In genomic region chr13:78595819-78596700, GRCh38 we compare ENCODE assay signal across 9 cellular contexts. TPM values are rescaled to one million over a fixed set of nuclear protein-coding genes. Genes with fewer than 3 reads are reported as not detected.
DNase-seq lines count a peak whose midpoint lies in the region; ATAC-seq, FAIRE-seq and TF ChIP-seq lines count a peak whose summit lies in the region.
"Had no signal": no experiment of that assay in that cellular context is flagged by ENCODE, and none has a peak within 500 bp of the region (broad histone marks: within the 10 kb centered on the region; RNA-seq: fewer than 3 reads in every experiment).

No MANE protein-coding gene starts in this region.

- no peak for TF ChIP-seq POLR2A in GM12891 (IDR thresholded peaks at IDR 0.05; ENCODE audit: low read depth, low read length)

- H3K9me3 Mint-ChIP-seq in H9, result peaks cover 0 to 22% of the 10 kb centered on the region in 2 experiments; a peak in 2 of 5 replicates
- H3K9me3 Mint-ChIP-seq in activated T-cell treated with anti-CD3 and anti-CD28 coated beads, Interleukin-2, amount 50 U/mL, for 72 hours, result no peaks in the 10 kb centered on the region

- H4K5ac ChIP-seq in H9 (ENCODE audit: insufficient read length, low read depth, low read length), result no peak overlapping the region

- H3K23ac ChIP-seq in H9 (ENCODE audit: insufficient read length, low read depth, low read length), result no peak overlapping the region
- H3K23ac ChIP-seq in mesenchymal stem cell (ENCODE audit: low read length in 2 of 2), result peak overlapping the region in 1 of 2 experiments; percentile 34

- H3K36me3 Mint-ChIP-seq in H9 (ENCODE audit: insufficient read depth in 1 of 3, low read depth in 3 of 3), result no peaks in the 10 kb centered on the region; a peak in 2 of 7 replicates
- H3K36me3 Mint-ChIP-seq in activated T-cell treated with anti-CD3 and anti-CD28 coated beads, Interleukin-2, amount 50 U/mL, for 72 hours (ENCODE audit: insufficient read depth in 2 of 2), result peaks cover 1 to 6% of the 10 kb centered on the region in 2 donors

- no peak overlapping the region for H3K56ac ChIP-seq in H9 (ENCODE audit: insufficient read length, low read depth, low read length)

- H3K23me2 ChIP-seq in H9 (ENCODE audit: insufficient read length, low read depth, low read length, poor library complexity, severe bottlenecking), result peaks cover 13% of the 10 kb centered on the region

- in situ Hi-C loops in ACHN (cut with HindIII; ENCODE audit: low pct_ligation_motif_present, low pct_unique_long_range_greater_than_20kb, low sequenced_read_pairs) (no loop called here), KBM-7 (cut with MboI; ENCODE audit: low pct_unique_long_range_greater_than_20kb, low sequenced_read_pairs) (no loop called here)

- no peak overlapping the region for H2BK20ac ChIP-seq in H9 (ENCODE audit: low read depth, low read length, poor library complexity, severe bottlenecking)

- H3K27me3 ChIP-seq in H9 (ENCODE audit: insufficient read depth, low read length), result peaks cover 76% of the 10 kb centered on the region
- H3K27me3 ChIP-seq in mesenchymal stem cell (ENCODE audit: control insufficient read depth in 1 of 2, insufficient read depth in 1 of 2, low read length in 2 of 2), result peaks cover 84 to 96% of the 10 kb centered on the region in 2 experiments

- no peak overlapping the region for H3K4ac ChIP-seq in H9 (ENCODE audit: low read depth, low read length)
- H3K4ac ChIP-seq in mesenchymal stem cell (ENCODE audit: low read depth in 1 of 2, low read length in 2 of 2), result no peak overlapping the region

- peak overlapping the region; percentile 51 to 78 for H3K4me3 Mint-ChIP-seq in H9
- peak overlapping the region; percentile 64 to 71 for H3K4me3 Mint-ChIP-seq in activated T-cell treated with anti-CD3 and anti-CD28 coated beads, Interleukin-2, amount 50 U/mL, for 72 hours

- H2AK5ac ChIP-seq in H9 (ENCODE audit: insufficient read length, low read length), result no peak overlapping the region
- H2AK5ac ChIP-seq in mesenchymal stem cell (ENCODE audit: low read length, severe bottlenecking), result no peak overlapping the region

- H4K91ac ChIP-seq in H9 (ENCODE audit: insufficient read length, low read depth, low read length) (no peak overlapping the region), mesenchymal stem cell (ENCODE audit: low read length) (no peak overlapping the region)

- H4K20me1 ChIP-seq in H9 (ENCODE audit: control insufficient read depth, insufficient read depth, insufficient read length), result no peaks in the 10 kb centered on the region

- peaks cover 20 to 51% of the 10 kb centered on the region in 2 experiments for H3K4me1 Mint-ChIP-seq in H9
- H3K4me1 Mint-ChIP-seq in activated T-cell treated with anti-CD3 and anti-CD28 coated beads, Interleukin-2, amount 50 U/mL, for 72 hours (ENCODE audit: low read depth), result peaks cover 12% of the 10 kb centered on the region

- H2BK15ac ChIP-seq in H9 (ENCODE audit: low read depth, low read length) (no peak overlapping the region), mesenchymal stem cell (ENCODE audit: low read depth, poor library complexity, severe bottlenecking) (no peak overlapping the region)

- WGBS in H9 (ENCODE audit: extremely low coverage, insufficient read length, low lambda C conversion rate), result no CpG with 5 or more reads among the region's 69 CpGs
- WGBS in mesenchymal stem cell, result under 1% methylated on average over 56 of the region's 69 CpGs

- H3K27ac ChIP-seq in H9 (ENCODE audit: insufficient read length, low read depth, low read length), result no peak overlapping the region
- no peak overlapping the region for H3K27ac ChIP-seq in mesenchymal stem cell (ENCODE audit: low read length, poor library complexity, severe bottlenecking)
- H3K27ac ChIP-seq: SK-N-MC had no signal

- H3T11ph ChIP-seq in H9 (ENCODE audit: low read length), result no peak overlapping the region

- no peak overlapping the region for H4K8ac ChIP-seq in H9 (replicated peaks; ENCODE audit: insufficient read length, low read depth, low read length)
- H4K8ac ChIP-seq in mesenchymal stem cell (ENCODE audit: low read length), result no peak overlapping the region

- H3K4me1 ChIP-seq in H9 (ENCODE audit: insufficient read depth, low read length), result no peaks in the 10 kb centered on the region
- peaks cover 17% of the 10 kb centered on the region for H3K4me1 ChIP-seq in mesenchymal stem cell (ENCODE audit: control insufficient read depth, insufficient read depth, low read depth, low read length)

- H3K79me2 ChIP-seq in H9 (ENCODE audit: insufficient read depth, low read length), result no peaks in the 10 kb centered on the region

- H3K27me3 Mint-ChIP-seq in H9 (ENCODE audit: low read depth), result peaks cover 100% of the 10 kb centered on the region
- peaks cover 86% of the 10 kb centered on the region for H3K27me3 Mint-ChIP-seq in activated T-cell treated with anti-CD3 and anti-CD28 coated beads, Interleukin-2, amount 50 U/mL, for 72 hours (ENCODE audit: low read depth)

- H2BK120ac ChIP-seq in H9 (ENCODE audit: low read depth, low read length, poor library complexity, severe bottlenecking) (no peak overlapping the region), mesenchymal stem cell (ENCODE audit: low read depth, low read length) (no peak overlapping the region)

- H3K27ac Mint-ChIP-seq in H9, result no peak overlapping the region
- H3K27ac Mint-ChIP-seq in activated T-cell treated with anti-CD3 and anti-CD28 coated beads, Interleukin-2, amount 50 U/mL, for 72 hours, result peak overlapping the region; percentile 73

- H3K36me3 ChIP-seq in mesenchymal stem cell (ENCODE audit: control insufficient read depth in 1 of 2, insufficient read depth in 2 of 2, low read depth in 1 of 2, low read length in 2 of 2), result no peaks in the 10 kb centered on the region

- 0 out of 3 replicates have a peak, but pooled peaks have one; percentile 16 for TF ChIP-seq CTCF in H9 (conservative IDR thresholded peaks at IDR 0.05)

- H3K18ac ChIP-seq in H9 (ENCODE audit: insufficient read length, low read depth, low read length) (no peak overlapping the region), mesenchymal stem cell (ENCODE audit: low read depth in 1 of 2, low read length in 2 of 2) (no peak overlapping the region)

- H2BK12ac ChIP-seq in H9 (ENCODE audit: insufficient read length, low read depth, low read length), result no peak overlapping the region
- H2BK12ac ChIP-seq in mesenchymal stem cell (ENCODE audit: low read length in 2 of 2), result no peak overlapping the region

- no peak overlapping the region for H2AFZ ChIP-seq in H9 (ENCODE audit: low read length)
- no peak overlapping the region for H2AFZ ChIP-seq in mesenchymal stem cell (ENCODE audit: low read depth, low read length)

- ATAC-seq in activated T-cell treated with anti-CD3 and anti-CD28 coated beads, Interleukin-2, amount 50 U/mL, for 72 hours (replicated peaks in 1 of 2), result peak; percentile 60 to 78

- H3K4me2 ChIP-seq in H9 (ENCODE audit: insufficient read depth, insufficient read length, low read length) (peak overlapping the region; percentile 62), mesenchymal stem cell (ENCODE audit: low read length, poor library complexity, severe bottlenecking) (peak overlapping the region; percentile 86)

- H3K9me3 ChIP-seq in H9 (ENCODE audit: control insufficient read depth, low read depth, low read length), result no peaks in the 10 kb centered on the region
- peaks cover 3% of the 10 kb centered on the region for H3K9me3 ChIP-seq in mesenchymal stem cell (ENCODE audit: control insufficient read depth, low read length)

- H3K79me1 ChIP-seq in H9 (ENCODE audit: insufficient read depth, low read depth, low read length, poor library complexity, severe bottlenecking), result no peaks in the 10 kb centered on the region
- H3K79me1 ChIP-seq in mesenchymal stem cell (replicated peaks; ENCODE audit: low read length, poor library complexity, severe bottlenecking), result no peaks in the 10 kb centered on the region

- no peak overlapping the region for H3K14ac ChIP-seq in H9 (ENCODE audit: insufficient read depth, low read length)
- no peak overlapping the region for H3K14ac ChIP-seq in mesenchymal stem cell (ENCODE audit: low read length in 2 of 2)

- no peak overlapping the region for H2BK5ac ChIP-seq in H9 (ENCODE audit: insufficient read length, low read length)
- H2BK5ac ChIP-seq in mesenchymal stem cell (ENCODE audit: low read depth, low read length, poor library complexity, severe bottlenecking), result no peak overlapping the region

- H3K9ac ChIP-seq in H9 (ENCODE audit: extremely low read depth, insufficient read length, low read length), result no peak overlapping the region
- no peak overlapping the region for H3K9ac ChIP-seq in mesenchymal stem cell (ENCODE audit: low read length)

- no peak for FAIRE-seq in GM12891 (lab: Jason Lieb, UNC)

- peak; percentile 67 for DNase-seq in D341Med (ENCODE audit: low spot score)
- peak; percentile 78 for DNase-seq in H9
- no peak for DNase-seq in activated T-cell treated with anti-CD3 and anti-CD28 coated beads, Interleukin-2, amount 50 U/mL, for 72 hours
- DNase-seq in mesenchymal stem cell, result no peak
- no peak for DNase-seq in ACHN
- no peak for DNase-seq in KBM-7
- DNase-seq in GM12891 (ENCODE audit: insufficient read length, low spot score), result no peak
- no peak for DNase-seq in NCI-H2196 treated with DMSO at 0.1 percent for 48 hours (lab: John Stamatoyannopoulos, UW; ENCODE audit: unreplicated experiment)

- peak overlapping the region; percentile 46 to 63 for H3K4me3 ChIP-seq in mesenchymal stem cell (ENCODE audit: insufficient read depth in 1 of 2, low read depth in 1 of 2, low read length in 2 of 2)
- H3K4me3 ChIP-seq: SK-N-MC had no signal

TF ChIP-seq in GM12891, 5 proteins besides CTCF, POLR2A, EP300 and RAD21:
- TF ChIP-seq POU2F2 (IDR thresholded peaks at IDR 0.05; ENCODE audit: low read depth, low read length) (no peak), TAF1 (IDR thresholded peaks at IDR 0.05; ENCODE audit: low read depth, low read length) (no peak), SPI1 (IDR thresholded peaks at IDR 0.05; ENCODE audit: low read depth, low read length) (no peak), PAX5 (IDR thresholded peaks at IDR 0.05; ENCODE audit: insufficient read depth, low read length, severe bottlenecking) (no peak), POLR2AphosphoS5 (IDR thresholded peaks at IDR 0.05; ENCODE audit: low read depth, low read length) (no peak)

RNA-seq across cellular contexts. Expression of gene POU4F1, which starts 7.3 kb away (rescaled TPM):
- total RNA-seq in H9 (2021), result 0.26 and 0.29 TPM in 2 replicates
- under 1 TPM; 0.44 to 0.79 TPM for total RNA-seq in activated T-cell treated with anti-CD3 and anti-CD28 coated beads, Interleukin-2, amount 50 U/mL, for 72 hours
- not detected for polyA plus RNA-seq in mesenchymal stem cell (2013, experiment 1 of 2)
- polyA plus RNA-seq in mesenchymal stem cell (2013, experiment 2 of 2), result not detected
- polyA plus RNA-seq in GM12891 (2012; ENCODE audit: low read depth, missing spikeins), result 0.12 TPM

Comparison
In these comparisons a context has a peak if more than half of its experiments do, and no peak if none do; other contexts are left out.
1. DNase-seq: peak in D341Med (single experiment) and H9 (single experiment); none in activated T-cell treated with anti-CD3 and anti-CD28 coated beads, Interleukin-2, amount 50 U/mL, for 72 hours (0 of 2), mesenchymal stem cell (single experiment), ACHN (single experiment), KBM-7 (single experiment), GM12891 (single experiment) and NCI-H2196 treated with DMSO at 0.1 percent for 48 hours (single experiment).